Comparison of ENCODE assay signal across 24 cellular contexts in genomic region chr11:65583589-65583988, GRCh38. TPM values are rescaled to one million over a fixed set of nuclear protein-coding genes. Genes with fewer than 3 reads are reported as not detected.
DNase-seq lines count a peak whose midpoint lies in the region; ATAC-seq and TF ChIP-seq lines count a peak whose summit lies in the region.
"Had no signal": no experiment of that assay in that cellular context is flagged by ENCODE, and none has a peak within 500 bp of the region (broad histone marks: within the 10 kb centered on the region; RNA-seq: fewer than 3 reads in every experiment).

No MANE protein-coding gene starts in this region.

- no peak overlapping the region for H3K4me2 ChIP-seq in BLaER1 treated with 17β-estradiol and CSF1 and Interleukin-3, amounts not matched to agents 10 nM and 100 nM
- H3K4me2 ChIP-seq in neuronal stem cell (ENCODE audit: insufficient read depth, low read length, poor library complexity, severe bottlenecking), result no peak overlapping the region

- DNase-seq in H7 (peak; percentile 56), neuronal stem cell (ENCODE audit: low spot score) (no peak), DMS53 treated with DMSO at 0.1 percent for 48 hours (lab: John Stamatoyannopoulos, UW; ENCODE audit: unreplicated experiment) (no peak), NCI-H1930 (lab: John Stamatoyannopoulos, UW) (no peak), ascending aorta (ENCODE audit: low spot score in 2 of 2) (no peak)
- DNase-seq: colonic mucosa; DMS79 treated with DMSO at 0.1 percent for 48 hours; HCEC 1CT; MM.1S; naive thymus-derived CD8-positive, alpha-beta T cell; NCI-H1436 treated with DMSO at 0.1 percent for 48 hours; NCI-H2171 treated with DMSO at 0.1 percent for 48 hours; NCI-H526 treated with DMSO at 0.1 percent for 48 hours; stimulated activated CD4-positive, alpha-beta T cell treated with anti-CD3 and anti-CD28 coated beads, Interleukin-2, amount 100 ng/mL, for 24 hours; stimulated activated naive CD4-positive, alpha-beta T cell; trophoblast cell; WERI-Rb-1 had no signal

- H4K91ac ChIP-seq in neuronal stem cell (ENCODE audit: low read depth, low read length, poor library complexity), result no peak overlapping the region

- ATAC-seq in HG02642 (IDR thresholded peaks at IDR 0.05; ENCODE audit: poor library complexity, unreplicated experiment), result no peak
- ATAC-seq: GM12878; naive thymus-derived CD8-positive, alpha-beta T cell had no signal

- H3K4ac ChIP-seq in neuronal stem cell (ENCODE audit: low read length), result no peak overlapping the region

- intact Hi-C loops in dendritic cell treated with granulocyte-macrophage colony-stimulating factor and Interleukin-4, amounts not matched to agents 40 ng/mL and 50 ng/mL, for 4 days (cut with micrococcal nuclease), result no loop called here
- intact Hi-C loops in ascending aorta (cut with DNase I), result no loop called here

- no peak overlapping the region for H3K4me3 Mint-ChIP-seq in dendritic cell treated with granulocyte-macrophage colony-stimulating factor and Interleukin-4, amounts not matched to agents 40 ng/mL and 50 ng/mL, for 4 days
- H3K4me3 Mint-ChIP-seq: T-helper 2 cell treated with Interferon-gamma antibody and Interleukin-4, amounts not matched to agents 5 μg/mL and 100 μg/mL, for 36 hours had no signal

- no peak overlapping the region for H3K14ac ChIP-seq in neuronal stem cell (ENCODE audit: low read length)

- H2AK5ac ChIP-seq in neuronal stem cell (ENCODE audit: low read depth, low read length), result peak overlapping the region; percentile 16

- H2BK5ac ChIP-seq in neuronal stem cell (ENCODE audit: low read length), result peak overlapping the region; percentile 2

- peak overlapping the region; percentile 72 for H3K27ac Mint-ChIP-seq in dendritic cell treated with granulocyte-macrophage colony-stimulating factor and Interleukin-4, amounts not matched to agents 40 ng/mL and 50 ng/mL, for 4 days
- H3K27ac Mint-ChIP-seq: progenitor cell of endocrine pancreas; T-helper 2 cell treated with Interferon-gamma antibody and Interleukin-4, amounts not matched to agents 5 μg/mL and 100 μg/mL, for 36 hours had no signal

- H2BK120ac ChIP-seq in neuronal stem cell (ENCODE audit: low read depth, low read length), result no peak overlapping the region

- H4K8ac ChIP-seq in neuronal stem cell (ENCODE audit: low read depth, low read length), result no peak overlapping the region

- peaks cover 0 to 86% (median 13%) of the 10 kb centered on the region in 11 experiments; a peak in 11 of 22 replicates for H4K20me1 ChIP-seq in BLaER1 treated with 17β-estradiol and CSF1 and Interleukin-3, amounts not matched to agents 10 nM and 100 nM

- H3K36me3 Mint-ChIP-seq in dendritic cell treated with granulocyte-macrophage colony-stimulating factor and Interleukin-4, amounts not matched to agents 40 ng/mL and 50 ng/mL, for 4 days (ENCODE audit: low read depth), result peaks cover 95% of the 10 kb centered on the region

- H3K4me1 ChIP-seq in BLaER1 treated with 17β-estradiol and CSF1 and Interleukin-3, amounts not matched to agents 10 nM and 100 nM, result peaks cover 34 to 91% (median 42%) of the 10 kb centered on the region in 10 experiments
- H3K4me1 ChIP-seq in neuronal stem cell (ENCODE audit: control insufficient read depth in 2 of 2, insufficient read depth in 1 of 2, low read depth in 1 of 2, low read length in 2 of 2) (peaks cover 21 to 38% of the 10 kb centered on the region in 2 donors), ascending aorta (peaks cover 20 to 32% of the 10 kb centered on the region in 2 donors)

- H3K9ac ChIP-seq in BLaER1 treated with 17β-estradiol and CSF1 and Interleukin-3, amounts not matched to agents 10 nM and 100 nM, result peak overlapping the region; percentile 2 to 55 (median 30); a peak in 12 of 22 replicates
- H3K9ac ChIP-seq in neuronal stem cell (ENCODE audit: low read depth, low read length, poor library complexity), result no peak overlapping the region

- H3K36me3 ChIP-seq in BLaER1 treated with 17β-estradiol and CSF1 and Interleukin-3, amounts not matched to agents 10 nM and 100 nM, result peaks cover 74 to 86% (median 81%) of the 10 kb centered on the region in 11 experiments
- H3K36me3 ChIP-seq in H7 (replicated peaks; ENCODE audit: control insufficient read depth, insufficient read depth, low read length) (no peaks in the 10 kb centered on the region), neuronal stem cell (replicated peaks in 1 of 2; ENCODE audit: control insufficient read depth in 2 of 2, insufficient read depth in 2 of 2, low read length in 2 of 2) (no peaks in the 10 kb centered on the region), ascending aorta (peaks cover 75 to 82% of the 10 kb centered on the region in 2 donors)

- no peak overlapping the region for H3K4me3 ChIP-seq in BLaER1 treated with 17β-estradiol and CSF1 and Interleukin-3, amounts not matched to agents 10 nM and 100 nM
- H3K4me3 ChIP-seq in H7 (ENCODE audit: insufficient read depth, low read depth, low read length) (no peak overlapping the region), neuronal stem cell (ENCODE audit: low read length in 2 of 2) (no peak overlapping the region), ascending aorta (no peak overlapping the region)
- H3K4me3 ChIP-seq: colonic mucosa, GM12878 had no signal

- no peak for TF ChIP-seq CTCF in ascending aorta (IDR thresholded peaks at IDR 0.05)

- H2AFZ ChIP-seq in neuronal stem cell (ENCODE audit: low read length), result no peak overlapping the region

- H3K27me3 ChIP-seq in BLaER1 treated with 17β-estradiol and CSF1 and Interleukin-3, amounts not matched to agents 10 nM and 100 nM, result no peaks in the 10 kb centered on the region
- H3K27me3 ChIP-seq in H7 (ENCODE audit: control insufficient read depth, insufficient read depth, low read length) (peaks cover 41% of the 10 kb centered on the region), neuronal stem cell (ENCODE audit: control insufficient read depth in 3 of 3, insufficient read depth in 3 of 3, low read depth in 1 of 3, low read length in 3 of 3) (peaks cover 0 to 27% (median 0%) of the 10 kb centered on the region in 3 experiments), ascending aorta (no peaks in the 10 kb centered on the region)
- H3K27me3 ChIP-seq: colonic mucosa had no signal

- H3K27me3 Mint-ChIP-seq in dendritic cell treated with granulocyte-macrophage colony-stimulating factor and Interleukin-4, amounts not matched to agents 40 ng/mL and 50 ng/mL, for 4 days, result no peaks in the 10 kb centered on the region
- H3K27me3 Mint-ChIP-seq: naive thymus-derived CD8-positive, alpha-beta T cell had no signal

- no peak overlapping the region for H3K18ac ChIP-seq in neuronal stem cell (ENCODE audit: low read length)

- H3K4me1 Mint-ChIP-seq in dendritic cell treated with granulocyte-macrophage colony-stimulating factor and Interleukin-4, amounts not matched to agents 40 ng/mL and 50 ng/mL, for 4 days (ENCODE audit: low read depth), result peaks cover 95% of the 10 kb centered on the region

- no CpG with 5 or more reads among the region's 10 CpGs for WGBS in neuronal stem cell (ENCODE audit: extremely low coverage in 2 of 2, insufficient read length in 2 of 2, insufficient replicate concordance in 1 of 2), 2 donors

- H3K79me1 ChIP-seq in neuronal stem cell (ENCODE audit: low read depth, low read length), result no peaks in the 10 kb centered on the region

- H3K27ac ChIP-seq in BLaER1 treated with 17β-estradiol and CSF1 and Interleukin-3, amounts not matched to agents 10 nM and 100 nM, result peak overlapping the region in 8 of 11 experiments; percentile 9 to 44 (median 32); a peak in 10 of 22 replicates
- H3K27ac ChIP-seq in neuronal stem cell (replicated peaks; ENCODE audit: low read length) (no peak overlapping the region), ascending aorta (peak overlapping the region in 1 of 2 donors; percentile 3)
- H3K27ac ChIP-seq: colonic mucosa, WERI-Rb-1 had no signal

- H2BK15ac ChIP-seq in neuronal stem cell (ENCODE audit: low read length), result peak overlapping the region; percentile 64

- H3K23ac ChIP-seq in neuronal stem cell (ENCODE audit: low read depth, low read length, poor library complexity), result no peak overlapping the region

- no peaks in the 10 kb centered on the region for H3K9me3 ChIP-seq in BLaER1 treated with 17β-estradiol and CSF1 and Interleukin-3, amounts not matched to agents 10 nM and 100 nM (replicated peaks in 1 of 11)
- H3K9me3 ChIP-seq in neuronal stem cell (replicated peaks in 1 of 2; ENCODE audit: control insufficient read depth in 2 of 2, insufficient read depth in 1 of 2, low read depth in 1 of 2, low read length in 2 of 2) (no peaks in the 10 kb centered on the region), ascending aorta (no peaks in the 10 kb centered on the region)
- H3K9me3 ChIP-seq: colonic mucosa had no signal

- no peaks in the 10 kb centered on the region for H3K9me3 Mint-ChIP-seq in dendritic cell treated with granulocyte-macrophage colony-stimulating factor and Interleukin-4, amounts not matched to agents 40 ng/mL and 50 ng/mL, for 4 days
- H3K9me3 Mint-ChIP-seq: naive thymus-derived CD8-positive, alpha-beta T cell; T-helper 2 cell treated with Interferon-gamma antibody and Interleukin-4, amounts not matched to agents 5 μg/mL and 100 μg/mL, for 36 hours had no signal

- no peak overlapping the region for H2BK12ac ChIP-seq in neuronal stem cell (ENCODE audit: low read length)

RNA-seq across cellular contexts. Expression of gene EHBP1L1, which starts 7.7 kb away (rescaled TPM):
- total RNA-seq in H7 (2014; rRNA removed; shearing (Covaris generic)), result 1.9 and 4.7 TPM in 2 replicates
- 7.3 TPM for polyA plus RNA-seq in neuronal stem cell (2013, experiment 1 of 2)
- 6.4 TPM for polyA plus RNA-seq in neuronal stem cell (2013, experiment 2 of 2)
- total RNA-seq in ascending aorta, result 418 TPM

RNA-seq across cellular contexts. Expression of gene FAM89B, which starts 11.3 kb away (rescaled TPM):
- 8.6 and 20.4 TPM in 2 replicates for total RNA-seq in H7 (2014; rRNA removed; shearing (Covaris generic))
- polyA plus RNA-seq in neuronal stem cell (2013, experiment 1 of 2), result 50.9 TPM
- 50.0 TPM for polyA plus RNA-seq in neuronal stem cell (2013, experiment 2 of 2)
- total RNA-seq in ascending aorta, result 104 TPM

RNA-seq across cellular contexts. Expression of gene KCNK7, which starts 12.0 kb away (rescaled TPM):
- not detected in 2 replicates for total RNA-seq in H7 (2014; rRNA removed; shearing (Covaris generic))
- 0.06 TPM for polyA plus RNA-seq in neuronal stem cell (2013, experiment 1 of 2)
- polyA plus RNA-seq in neuronal stem cell (2013, experiment 2 of 2), result 0.08 TPM
- total RNA-seq in ascending aorta, result not detected
- total RNA-seq: RPMI7951 had no signal

RNA-seq across cellular contexts. Expression of gene ZNRD2, which starts 13.3 kb away (rescaled TPM):
- total RNA-seq in H7 (2014; rRNA removed; shearing (Covaris generic)), result 88.1 and 89.1 TPM in 2 replicates
- polyA plus RNA-seq in neuronal stem cell (2013, experiment 1 of 2), result 53.3 TPM
- 50.3 TPM for polyA plus RNA-seq in neuronal stem cell (2013, experiment 2 of 2)
- 157 TPM for total RNA-seq in ascending aorta

RNA-seq across cellular contexts. Expression of gene LTBP3, which starts 25.4 kb away (rescaled TPM):
- 3.9 and 5.7 TPM in 2 replicates for total RNA-seq in H7 (2014; rRNA removed; shearing (Covaris generic))
- polyA plus RNA-seq in neuronal stem cell (2013, experiment 1 of 2), result 8.7 TPM
- polyA plus RNA-seq in neuronal stem cell (2013, experiment 2 of 2), result 8.6 TPM
- 702 TPM for total RNA-seq in ascending aorta

Comparison
In these comparisons a context has a peak if more than half of its experiments do, and no peak if none do; other contexts are left out.
1. RNA of gene EHBP1L1, which starts 7.7 kb away (total RNA-seq): 418 TPM in ascending aorta (single experiment); 1.9 to 4.7 TPM in H7; every median in the first group is over 10 times any median in the second.